34 cellular contexts compared by ENCODE assay signal in genomic region chr16:30841332-30841731, GRCh38.
"Had no signal": no experiment of that assay in that cellular context is flagged by ENCODE, and none has a peak within 500 bp of the region (broad histone marks: within the 10 kb centered on the region; RNA-seq: fewer than 3 reads in every experiment).

No MANE protein-coding gene starts in this region.

- H3K9me3 Mint-ChIP-seq: activated B cell treated with CpG ODN at 0.5 μM for 24 hours; activated CD4-positive, alpha-beta memory T cell treated with anti-CD3 and anti-CD28 coated beads for 36 hours; activated CD4-positive, alpha-beta T cell treated with anti-CD3 and anti-CD28 coated beads, Interleukin-2, amount 10 ng/mL, durations not matched to agents 24 days and 14 days; activated CD8-positive, alpha-beta T cell treated with anti-CD3 and anti-CD28 coated beads for 36 hours; activated naive CD4-positive, alpha-beta T cell treated with anti-CD3 and anti-CD28 coated beads, Interleukin-2, amount 10 ng/mL, durations not matched to agents 7 days and 5 days; activated naive CD4-positive, alpha-beta T cell treated with anti-CD3 and anti-CD28 coated beads, Interleukin-2, amount 50 U/mL, for 24 hours; activated naive CD8-positive, alpha-beta T cell treated with anti-CD3 and anti-CD28 coated beads for 36 hours; activated T-cell treated with anti-CD3 and anti-CD28 coated beads, Interleukin-2, amount 50 U/mL, for 4 hours; activated T-helper 2 cell treated with anti-CD3 and anti-CD28 coated beads, Interferon-gamma antibody, Interleukin-2, Interleukin-4, amounts not matched to agents 10 μg/mL and 5 μg/mL and 100 μg/mL, durations not matched to agents 14 hours and 24 hours and 36 hours; T-helper 1 cell treated with Interleukin-12 subunit alpha and Interleukin-12 subunit beta and Interleukin-4 antibody, amounts not matched to agents 30 μg/mL and 1 μg/mL, for 36 hours; T-helper 2 cell treated with Interferon-gamma antibody and Interleukin-4, amounts not matched to agents 5 μg/mL and 100 μg/mL, for 36 hours had no signal

- H3K4me3 Mint-ChIP-seq: activated B cell treated with CpG ODN at 0.5 μM for 24 hours; activated CD4-positive, alpha-beta memory T cell treated with anti-CD3 and anti-CD28 coated beads for 36 hours; activated CD4-positive, alpha-beta T cell treated with anti-CD3 and anti-CD28 coated beads, Interleukin-2, amount 10 ng/mL, durations not matched to agents 24 days and 14 days; activated CD8-positive, alpha-beta T cell treated with anti-CD3 and anti-CD28 coated beads for 36 hours; activated naive CD4-positive, alpha-beta T cell treated with anti-CD3 and anti-CD28 coated beads, Interleukin-2, amount 10 ng/mL, durations not matched to agents 7 days and 5 days; activated naive CD4-positive, alpha-beta T cell treated with anti-CD3 and anti-CD28 coated beads, Interleukin-2, amount 50 U/mL, for 24 hours; activated naive CD8-positive, alpha-beta T cell treated with anti-CD3 and anti-CD28 coated beads for 36 hours; activated T-cell treated with anti-CD3 and anti-CD28 coated beads, Interleukin-2, amount 50 U/mL, for 4 hours; T-helper 1 cell treated with Interleukin-12 subunit alpha and Interleukin-12 subunit beta and Interleukin-4 antibody, amounts not matched to agents 30 μg/mL and 1 μg/mL, for 36 hours; T-helper 2 cell treated with Interferon-gamma antibody and Interleukin-4, amounts not matched to agents 5 μg/mL and 100 μg/mL, for 36 hours had no signal

- ATAC-seq: activated CD8-positive, alpha-beta T cell treated with anti-CD3 and anti-CD28 coated beads for 36 hours; activated T-cell treated with anti-CD3 and anti-CD28 coated beads, Interleukin-2, amount 50 U/mL, for 4 hours; body of pancreas had no signal

- H3K27ac ChIP-seq: adrenal gland, body of pancreas, brain microvascular endothelial cell, breast epithelium, VCaP had no signal

- H3K27me3 Mint-ChIP-seq: activated B cell treated with CpG ODN at 0.5 μM for 24 hours; activated CD4-positive, alpha-beta memory T cell treated with anti-CD3 and anti-CD28 coated beads for 36 hours; activated CD4-positive, alpha-beta T cell treated with anti-CD3 and anti-CD28 coated beads, Interleukin-2, amount 10 ng/mL, durations not matched to agents 24 days and 14 days; activated CD8-positive, alpha-beta T cell treated with anti-CD3 and anti-CD28 coated beads for 36 hours; activated naive CD4-positive, alpha-beta T cell treated with anti-CD3 and anti-CD28 coated beads, Interleukin-2, amount 50 U/mL, for 24 hours; activated naive CD8-positive, alpha-beta T cell treated with anti-CD3 and anti-CD28 coated beads for 36 hours had no signal

- H3K36me3 Mint-ChIP-seq: activated CD4-positive, alpha-beta memory T cell treated with anti-CD3 and anti-CD28 coated beads for 36 hours; activated naive CD4-positive, alpha-beta T cell treated with anti-CD3 and anti-CD28 coated beads, Interleukin-2, amount 10 ng/mL, durations not matched to agents 7 days and 5 days; activated naive CD4-positive, alpha-beta T cell treated with anti-CD3 and anti-CD28 coated beads, Interleukin-2, amount 50 U/mL, for 24 hours; activated naive CD8-positive, alpha-beta T cell treated with anti-CD3 and anti-CD28 coated beads for 36 hours had no signal

- H3K9me3 ChIP-seq: adrenal gland, body of pancreas, breast epithelium had no signal

- H3K36me3 ChIP-seq: adrenal gland, brain microvascular endothelial cell, breast epithelium had no signal

- H3K4me1 ChIP-seq: breast epithelium had no signal

- H3K27me3 ChIP-seq: adrenal gland, body of pancreas, brain microvascular endothelial cell, breast epithelium had no signal

- H3K27ac Mint-ChIP-seq: activated B cell treated with CpG ODN at 0.5 μM for 24 hours; activated CD4-positive, alpha-beta memory T cell treated with anti-CD3 and anti-CD28 coated beads for 36 hours; activated CD4-positive, alpha-beta T cell treated with anti-CD3 and anti-CD28 coated beads, Interleukin-2, amount 10 ng/mL, durations not matched to agents 24 days and 14 days; activated CD8-positive, alpha-beta T cell treated with anti-CD3 and anti-CD28 coated beads for 36 hours; activated naive CD4-positive, alpha-beta T cell treated with anti-CD3 and anti-CD28 coated beads, Interleukin-2, amount 10 ng/mL, durations not matched to agents 7 days and 5 days; activated naive CD4-positive, alpha-beta T cell treated with anti-CD3 and anti-CD28 coated beads, Interleukin-2, amount 50 U/mL, for 24 hours; activated naive CD8-positive, alpha-beta T cell treated with anti-CD3 and anti-CD28 coated beads for 36 hours; activated T-helper 2 cell treated with anti-CD3 and anti-CD28 coated beads, Interferon-gamma antibody, Interleukin-2, Interleukin-4, amounts not matched to agents 10 μg/mL and 5 μg/mL and 100 μg/mL, durations not matched to agents 14 hours and 24 hours and 36 hours; T-helper 1 cell treated with Interleukin-12 subunit alpha and Interleukin-12 subunit beta and Interleukin-4 antibody, amounts not matched to agents 30 μg/mL and 1 μg/mL, for 36 hours; T-helper 2 cell treated with Interferon-gamma antibody and Interleukin-4, amounts not matched to agents 5 μg/mL and 100 μg/mL, for 36 hours had no signal

- DNase-seq: activated B cell treated with CpG ODN at 0.5 μM for 24 hours; activated CD4-positive, alpha-beta memory T cell treated with anti-CD3 and anti-CD28 coated beads for 36 hours; activated CD4-positive, alpha-beta T cell treated with anti-CD3 and anti-CD28 coated beads for 4 hours; activated CD4-positive, alpha-beta T cell treated with anti-CD3 and anti-CD28 coated beads, Interleukin-2, amount 10 ng/mL, durations not matched to agents 24 days and 14 days; activated CD4-positive, alpha-beta T cell treated with anti-CD3 and anti-CD28 coated beads, Interleukin-2, amount 50 U/mL, for 1 hour; activated CD4-positive, alpha-beta T cell treated with anti-CD3 and anti-CD28 coated beads, Interleukin-2, amount 50 U/mL, for 4 hours; activated CD4-positive, CD25-positive, alpha-beta regulatory T cell treated with anti-CD3 and anti-CD28 coated beads, Interleukin-2, amount 50 U/mL, for 72 hours; activated CD8-positive, alpha-beta memory T cell treated with anti-CD3 and anti-CD28 coated beads, Interleukin-2, amount 50 U/mL, for 4 hours; activated CD8-positive, alpha-beta T cell treated with anti-CD3 and anti-CD28 coated beads for 36 hours; activated effector memory CD4-positive, alpha-beta T cell treated with Interleukin-2 at 50 U/mL for 16 hours; activated gamma-delta T cell; activated naive CD4-positive, alpha-beta T cell treated with anti-CD3 and anti-CD28 coated beads, Interleukin-2, amount 10 ng/mL, durations not matched to agents 7 days and 5 days; activated naive CD4-positive, alpha-beta T cell treated with Interleukin-2 at 50 U/mL for 16 hours; activated naive CD8-positive, alpha-beta T cell treated with anti-CD3 and anti-CD28 coated beads for 36 hours; activated T-cell treated with anti-CD3 and anti-CD28 coated beads for 4 hours; activated T-cell treated with anti-CD3 and anti-CD28 coated beads, Interleukin-2, amount 50 U/mL, for 1 hour; activated T-cell treated with anti-CD3 and anti-CD28 coated beads, Interleukin-2, amount 50 U/mL, for 4 hours; adrenal gland; amniotic stem cell; aorta; body of pancreas; brain microvascular endothelial cell; central memory CD4-positive, alpha-beta T cell; T-helper 1 cell; T-helper 2 cell; T-helper 9 cell had no signal

- H3K4me3 ChIP-seq: adrenal gland, body of pancreas, breast epithelium had no signal

- FAIRE-seq: astrocyte, TTC549 had no signal
